ENCODE assay signal across 23 cellular contexts in the genomic region with DNA sequence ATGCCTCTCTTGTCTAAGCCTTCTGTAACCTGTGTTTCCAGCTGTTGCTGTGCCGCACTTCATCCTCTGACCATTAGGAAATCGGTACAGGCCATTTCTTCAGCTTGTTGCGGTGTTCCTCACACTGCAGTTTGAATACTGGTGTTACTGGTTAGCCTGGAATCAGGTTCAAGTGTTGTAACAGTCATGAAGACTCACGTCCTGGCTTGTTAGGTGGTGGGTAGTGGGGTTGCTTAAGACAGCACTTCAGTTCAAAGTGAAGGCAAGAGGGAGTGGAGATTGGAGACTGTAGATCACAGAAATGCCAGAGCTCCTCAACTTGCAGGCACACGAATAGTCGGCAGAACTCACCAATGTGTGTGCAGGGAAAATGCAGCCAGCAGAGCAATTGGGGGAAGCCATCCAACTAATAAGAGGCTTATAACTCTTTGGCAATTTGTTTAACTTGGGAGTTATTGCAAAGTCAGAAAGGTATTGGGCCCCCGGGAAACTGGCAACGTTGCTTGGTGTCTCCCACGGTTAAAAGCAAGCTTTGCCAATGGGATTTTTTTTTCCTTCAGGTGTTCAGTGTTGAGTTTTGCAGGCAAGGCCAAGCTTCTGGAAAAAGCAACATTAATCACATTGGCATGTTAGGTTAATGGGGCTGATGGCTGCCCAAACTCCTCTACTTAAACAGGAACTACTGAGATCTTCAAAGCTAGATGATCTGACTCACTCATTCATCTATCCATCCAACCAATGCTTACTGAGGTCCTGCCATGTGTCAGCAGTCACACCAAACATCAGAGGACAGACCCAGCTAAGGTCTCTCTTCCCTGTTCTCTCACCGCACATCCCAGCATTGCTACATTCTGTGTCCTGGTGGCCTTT.
A peak's percentile ranks its signal among the peaks of the same experiment; 100 is the strongest.
DNase-seq lines count a peak whose midpoint lies in the region; ATAC-seq, FAIRE-seq and TF ChIP-seq lines count a peak whose summit lies in the region.
"Had no signal": no experiment of that assay in that cellular context is flagged by ENCODE, and none has a peak within 500 bp of the region (broad histone marks: within the 10 kb centered on the region; RNA-seq: fewer than 3 reads in every experiment).

No MANE protein-coding gene starts in this region.

- H3K27me3 ChIP-seq in PC-3 (ENCODE audit: low read length) (no peaks in the 10 kb centered on the region), osteoblast (ENCODE audit: insufficient read depth, low read length) (no peaks in the 10 kb centered on the region), Karpas-422 (ENCODE audit: low read length) (no peaks in the 10 kb centered on the region)

- H3K27ac ChIP-seq in PC-3 (ENCODE audit: low read length) (peak overlapping the region; percentile 32), epithelial cell of prostate (peak overlapping the region; percentile 66), osteoblast (ENCODE audit: low read depth, low read length) (no peak overlapping the region), Karpas-422 (ENCODE audit: low read length) (no peak overlapping the region)
- H3K27ac ChIP-seq: gastroesophageal sphincter, HL-60, neural progenitor cell had no signal

- H3K36me3 Mint-ChIP-seq in activated CD8-positive, alpha-beta memory T cell treated with anti-CD3 and anti-CD28 coated beads, Interleukin-2, amount 10 ng/mL, durations not matched to agents 7 days and 5 days = peaks cover 11% of the 10 kb centered on the region
- H3K36me3 Mint-ChIP-seq: neural progenitor cell had no signal

- POLR2A ChIA-PET in PC-3 (lab: Charles Lee; ENCODE audit: unreplicated experiment) = no interaction called here

- H3K4me1 ChIP-seq in PC-3 (ENCODE audit: insufficient read depth, low read length) (no peaks in the 10 kb centered on the region; the same call in 1 of the 2 replicates), osteoblast (ENCODE audit: insufficient read depth, low read length) (no peaks in the 10 kb centered on the region), Karpas-422 (ENCODE audit: low read length) (no peaks in the 10 kb centered on the region)
- H3K4me1 ChIP-seq: gastroesophageal sphincter, HAP-1 had no signal

- no peak overlapping the region for H3K4me2 ChIP-seq in PC-3 (ENCODE audit: low read length)
- no peak overlapping the region for H3K4me2 ChIP-seq in osteoblast (ENCODE audit: insufficient read depth, low read length)
- no peak overlapping the region for H3K4me2 ChIP-seq in Karpas-422 (ENCODE audit: low read depth, low read length, poor library complexity, severe bottlenecking)
- H3K4me2 ChIP-seq: neural progenitor cell had no signal

- H2AFZ ChIP-seq in PC-3 (ENCODE audit: low read length) (0 out of 2 replicates have a peak overlapping the region, but pooled peaks have one; percentile 26), osteoblast (ENCODE audit: low read length) (no peak overlapping the region), Karpas-422 (ENCODE audit: low read length) (no peak overlapping the region)
- H2AFZ ChIP-seq: neural progenitor cell had no signal

- H3K4me3 Mint-ChIP-seq in activated CD8-positive, alpha-beta memory T cell treated with anti-CD3 and anti-CD28 coated beads, Interleukin-2, amount 10 ng/mL, durations not matched to agents 7 days and 5 days = no peak overlapping the region
- H3K4me3 Mint-ChIP-seq: neural progenitor cell had no signal

- no peak for DNase-seq in GM12892 (ENCODE audit: insufficient read length)
- DNase-seq in PC-3 = peak; percentile 47
- DNase-seq in epithelial cell of prostate (ENCODE audit: low read depth, low spot score) = peak; percentile 98
- peak; percentile 29 for DNase-seq in osteoblast (ENCODE audit: insufficient read length, low spot score, missing footprints)
- no peak for DNase-seq in activated gamma-delta T cell treated with Interleukin-2 at 50 U/mL for 16 hours
- DNase-seq in Karpas-422 = no peak
- no peak for DNase-seq in activated CD8-positive, alpha-beta memory T cell treated with anti-CD3 and anti-CD28 coated beads, Interleukin-2, amount 10 ng/mL, durations not matched to agents 7 days and 5 days
- no peak for DNase-seq in NCI-H2107 treated with DMSO at 0.1 percent for 48 hours (lab: John Stamatoyannopoulos, UW; ENCODE audit: unreplicated experiment)
- DNase-seq: activated effector memory CD4-positive, alpha-beta T cell treated with Interleukin-2 at 50 U/mL for 16 hours; DND-41; erythroblast; hippocampal formation; NCI-H1105; NCI-H1930; NCI-H345; NCI-H774; stimulated activated CD8-positive, alpha-beta memory T cell treated with anti-CD3 and anti-CD28 coated beads, Interleukin-4, amount 100 ng/mL, for 48 hours had no signal

- no peak for TF ChIP-seq CTCF in PC-3 (conservative IDR thresholded peaks at IDR 0.05; ENCODE audit: low read depth, low read length)
- no peak for TF ChIP-seq CTCF in osteoblast (IDR thresholded peaks at IDR 0.05; ENCODE audit: extremely low read depth, low read depth, low read length)

- H3K36me3 ChIP-seq in PC-3 (ENCODE audit: low read depth, low read length) = no peaks in the 10 kb centered on the region
- no peaks in the 10 kb centered on the region for H3K36me3 ChIP-seq in osteoblast (ENCODE audit: insufficient read depth, low read length)
- no peaks in the 10 kb centered on the region for H3K36me3 ChIP-seq in Karpas-422 (ENCODE audit: insufficient read depth, low read length)
- H3K36me3 ChIP-seq: gastroesophageal sphincter, HAP-1, neural progenitor cell had no signal

- no peaks in the 10 kb centered on the region for H3K79me2 ChIP-seq in PC-3 (ENCODE audit: low read length)
- no peaks in the 10 kb centered on the region for H3K79me2 ChIP-seq in osteoblast (ENCODE audit: insufficient read depth, low read length)
- H3K79me2 ChIP-seq in Karpas-422 (ENCODE audit: low read length) = no peaks in the 10 kb centered on the region

- peak; percentile 30 for FAIRE-seq in GM12892 (lab: Jason Lieb, UNC)
- FAIRE-seq: GM12878 had no signal

- H3K27me3 Mint-ChIP-seq in activated CD8-positive, alpha-beta memory T cell treated with anti-CD3 and anti-CD28 coated beads, Interleukin-2, amount 10 ng/mL, durations not matched to agents 7 days and 5 days = peaks cover 3% of the 10 kb centered on the region

- H3K27ac Mint-ChIP-seq in activated CD8-positive, alpha-beta memory T cell treated with anti-CD3 and anti-CD28 coated beads, Interleukin-2, amount 10 ng/mL, durations not matched to agents 7 days and 5 days = no peak overlapping the region
- H3K27ac Mint-ChIP-seq: neural progenitor cell, progenitor cell of endocrine pancreas had no signal

- H3K9me2 ChIP-seq in PC-3 (replicated peaks; ENCODE audit: low read length) = no peaks in the 10 kb centered on the region
- H3K9me2 ChIP-seq in Karpas-422 (replicated peaks; ENCODE audit: insufficient read depth, low read length) = no peaks in the 10 kb centered on the region

- H3K4me3 ChIP-seq in PC-3 (ENCODE audit: low read length) (no peak overlapping the region), osteoblast (ENCODE audit: insufficient read depth, low read length) (no peak overlapping the region), Karpas-422 (ENCODE audit: low read length) (no peak overlapping the region)
- H3K4me3 ChIP-seq: gastroesophageal sphincter, GM12878, HAP-1, neural progenitor cell had no signal

- no peaks in the 10 kb centered on the region for H3F3A ChIP-seq in PC-3 (ENCODE audit: low read length, unreplicated experiment)

- no peaks in the 10 kb centered on the region for H3K9me3 Mint-ChIP-seq in activated CD8-positive, alpha-beta memory T cell treated with anti-CD3 and anti-CD28 coated beads, Interleukin-2, amount 10 ng/mL, durations not matched to agents 7 days and 5 days (ENCODE audit: low read depth)
- H3K9me3 Mint-ChIP-seq: neural progenitor cell had no signal

- no peak for TF ChIP-seq POLR2A in GM12892 (IDR thresholded peaks at IDR 0.05; ENCODE audit: low read depth, low read length)

- H3K4me1 Mint-ChIP-seq in activated CD8-positive, alpha-beta memory T cell treated with anti-CD3 and anti-CD28 coated beads, Interleukin-2, amount 10 ng/mL, durations not matched to agents 7 days and 5 days = peaks cover 35% of the 10 kb centered on the region
- H3K4me1 Mint-ChIP-seq: neural progenitor cell had no signal

- no peaks in the 10 kb centered on the region for H4K20me1 ChIP-seq in PC-3 (ENCODE audit: low read length)
- H4K20me1 ChIP-seq in osteoblast (ENCODE audit: insufficient read depth, low read length) = no peaks in the 10 kb centered on the region
- no peaks in the 10 kb centered on the region for H4K20me1 ChIP-seq in Karpas-422 (ENCODE audit: insufficient read depth, low read depth, low read length)

- intact Hi-C loops in PC-3 (cut with micrococcal nuclease) = no loop called here

- H3K9ac ChIP-seq in PC-3 (ENCODE audit: low read length) (no peak overlapping the region), Karpas-422 (ENCODE audit: low read length) (no peak overlapping the region)
- H3K9ac ChIP-seq: neural progenitor cell had no signal

- CTCF ChIA-PET in PC-3 (lab: Charles Lee) = no interaction called here
- CTCF ChIA-PET in activated CD8-positive, alpha-beta memory T cell treated with anti-CD3 and anti-CD28 coated beads, Interleukin-2, amount 10 ng/mL, durations not matched to agents 7 days and 5 days (lab: Charles Lee) = interaction anchor here (0.8 to 1.4 kb wide), 4 partner anchors 8 to 38 kb away, joined by 3 read pairs; no protein-coding TSS in a partner anchor

- BruUV-seq in PC-3 (replicated peaks; lab: Mats Ljungman, UMichigan) = no TSS peak

- H3K9me3 ChIP-seq in PC-3 (ENCODE audit: low read length) (no peaks in the 10 kb centered on the region), osteoblast (ENCODE audit: low read depth, low read length) (peaks cover 2% of the 10 kb centered on the region), Karpas-422 (ENCODE audit: low read length) (no peaks in the 10 kb centered on the region)
- H3K9me3 ChIP-seq: gastroesophageal sphincter, HAP-1 had no signal

- peak; percentile 50 for ATAC-seq in PC-3
- no peak for ATAC-seq in activated CD8-positive, alpha-beta memory T cell treated with anti-CD3 and anti-CD28 coated beads, Interleukin-2, amount 10 ng/mL, durations not matched to agents 7 days and 5 days
- ATAC-seq: gastroesophageal sphincter, GM12878 had no signal

Comparison
In these comparisons a context has a peak if more than half of its experiments do, and no peak if none do; other contexts are left out.
1. DNase-seq: peak in PC-3 (single experiment), epithelial cell of prostate (single experiment) and osteoblast (single experiment); none in GM12892 (single experiment), activated gamma-delta T cell treated with Interleukin-2 at 50 U/mL for 16 hours (single experiment), Karpas-422 (single experiment), activated CD8-positive, alpha-beta memory T cell treated with anti-CD3 and anti-CD28 coated beads, Interleukin-2, amount 10 ng/mL, durations not matched to agents 7 days and 5 days (single experiment) and NCI-H2107 treated with DMSO at 0.1 percent for 48 hours (single experiment).
2. H3K27ac ChIP-seq: peak in PC-3 (single experiment) and epithelial cell of prostate (single experiment); none in osteoblast (single experiment) and Karpas-422 (single experiment).